8 cellular contexts compared by ENCODE assay signal in genomic region chr2:39666489-39667141, GRCh38. TPM values are rescaled to one million over a fixed set of nuclear protein-coding genes. Genes with fewer than 3 reads are reported as not detected.
A peak's percentile ranks its signal among the peaks of the same experiment; 100 is the strongest.
DNase-seq lines count a peak whose midpoint lies in the region; ATAC-seq and TF ChIP-seq lines count a peak whose summit lies in the region.

No MANE protein-coding gene starts in this region.

- TF ChIP-seq CTCF in brain microvascular endothelial cell (IDR thresholded peaks at IDR 0.05; ENCODE audit: low read depth, low read length, missing control alignments) (no peak), right lobe of liver (IDR thresholded peaks at IDR 0.05) (no peak), upper lobe of left lung (IDR thresholded peaks at IDR 0.05) (no peak)

- H3K36me3 Mint-ChIP-seq in activated naive CD4-positive, alpha-beta T cell treated with anti-CD3 and anti-CD28 coated beads for 36 hours (ENCODE audit: low read depth): no peaks in the 10 kb centered on the region
- H3K36me3 Mint-ChIP-seq in activated naive CD4-positive, alpha-beta T cell treated with anti-CD3 and anti-CD28 coated beads, Interleukin-2, amount 50 U/mL, for 72 hours: peaks cover 16 to 21% of the 10 kb centered on the region in 2 donors

- peak overlapping the region; percentile 35 for H3K4me3 ChIP-seq in brain microvascular endothelial cell (ENCODE audit: low read depth, low read length)
- H3K4me3 ChIP-seq in right lobe of liver: peak overlapping the region in 2 of 3 donors; percentile 40 to 54
- H3K4me3 ChIP-seq in upper lobe of left lung: peak overlapping the region in 3 of 4 donors; percentile 45 to 65 (median 62)

- intact Hi-C loops in activated naive CD4-positive, alpha-beta T cell treated with anti-CD3 and anti-CD28 coated beads for 36 hours (cut with micrococcal nuclease): no loop called here
- intact Hi-C loops in right lobe of liver (cut with DNase I): no loop called here

- peaks cover 13% of the 10 kb centered on the region for H3K4me1 Mint-ChIP-seq in activated naive CD4-positive, alpha-beta T cell treated with anti-CD3 and anti-CD28 coated beads for 36 hours (ENCODE audit: low read depth)

- peak overlapping the region; percentile 58 for H3K4me3 Mint-ChIP-seq in activated naive CD4-positive, alpha-beta T cell treated with anti-CD3 and anti-CD28 coated beads for 36 hours

- in situ Hi-C loops in brain microvascular endothelial cell (cut with HindIII; ENCODE audit: low pct_ligation_motif_present, low sequenced_read_pairs): no loop called here

- H3K27me3 Mint-ChIP-seq in activated naive CD4-positive, alpha-beta T cell treated with anti-CD3 and anti-CD28 coated beads for 36 hours (ENCODE audit: low read depth): peaks cover 59% of the 10 kb centered on the region

- CTCF ChIA-PET in activated naive CD4-positive, alpha-beta T cell treated with anti-CD3 and anti-CD28 coated beads for 36 hours (lab: Charles Lee): no interaction called here

- no peak for DNase-seq in activated naive CD4-positive, alpha-beta T cell treated with anti-CD3 and anti-CD28 coated beads for 36 hours
- DNase-seq in activated naive CD4-positive, alpha-beta T cell treated with anti-CD3 and anti-CD28 coated beads, Interleukin-2, amount 50 U/mL, for 72 hours (ENCODE audit: low spot score in 2 of 2): no peak
- DNase-seq in brain microvascular endothelial cell (no peak), right lobe of liver (no peak), upper lobe of left lung (no peak)

- H3K9me3 Mint-ChIP-seq in activated naive CD4-positive, alpha-beta T cell treated with anti-CD3 and anti-CD28 coated beads for 36 hours: no peaks in the 10 kb centered on the region
- no peaks in the 10 kb centered on the region for H3K9me3 Mint-ChIP-seq in activated naive CD4-positive, alpha-beta T cell treated with anti-CD3 and anti-CD28 coated beads, Interleukin-2, amount 50 U/mL, for 72 hours

- no peak for ATAC-seq in activated naive CD4-positive, alpha-beta T cell treated with anti-CD3 and anti-CD28 coated beads, Interleukin-2, amount 50 U/mL, for 72 hours
- ATAC-seq in right lobe of liver (peak in 2 of 4 donors; percentile 12 to 13), upper lobe of left lung (ENCODE audit: low FRiP score in 2 of 2) (no peak), HG03039 (IDR thresholded peaks at IDR 0.05; ENCODE audit: unreplicated experiment) (no peak), HG03025 (IDR thresholded peaks at IDR 0.05; ENCODE audit: low FRiP score, unreplicated experiment) (no peak), HG03196 (IDR thresholded peaks at IDR 0.05; ENCODE audit: unreplicated experiment) (no peak)

- H3K27ac ChIP-seq in brain microvascular endothelial cell: no peak overlapping the region
- H3K27ac ChIP-seq in right lobe of liver: no peak overlapping the region
- no peak overlapping the region for H3K27ac ChIP-seq in upper lobe of left lung

- H3K27me3 ChIP-seq in brain microvascular endothelial cell (replicated peaks) (peaks cover 19% of the 10 kb centered on the region), right lobe of liver (peaks cover 7 to 18% of the 10 kb centered on the region in 2 donors), upper lobe of left lung (peaks cover 0 to 19% (median 3%) of the 10 kb centered on the region in 4 donors)

- H3K9me3 ChIP-seq in right lobe of liver (no peaks in the 10 kb centered on the region), upper lobe of left lung (no peaks in the 10 kb centered on the region)

- TF ChIP-seq EP300 in upper lobe of left lung (IDR thresholded peaks at IDR 0.05): no peak

- no peak for TF ChIP-seq POLR2A in right lobe of liver (IDR thresholded peaks at IDR 0.05)
- TF ChIP-seq POLR2A in upper lobe of left lung (IDR thresholded peaks at IDR 0.05): no peak

- 4% methylated on average over 20 of the region's 26 CpGs for WGBS in right lobe of liver (ENCODE audit: insufficient coverage, low coverage, low lambda C conversion rate, missing lambda C conversion rate)
- 3 to 9% methylated on average over 26 of the region's 26 CpGs for WGBS in upper lobe of left lung, 2 donors

- H3K27ac Mint-ChIP-seq in activated naive CD4-positive, alpha-beta T cell treated with anti-CD3 and anti-CD28 coated beads for 36 hours: no peak overlapping the region
- no peak overlapping the region for H3K27ac Mint-ChIP-seq in activated naive CD4-positive, alpha-beta T cell treated with anti-CD3 and anti-CD28 coated beads, Interleukin-2, amount 50 U/mL, for 72 hours

- no peaks in the 10 kb centered on the region for H3K36me3 ChIP-seq in brain microvascular endothelial cell (replicated peaks)
- H3K36me3 ChIP-seq in right lobe of liver: no peaks in the 10 kb centered on the region
- H3K36me3 ChIP-seq in upper lobe of left lung: no peaks in the 10 kb centered on the region

- H3K4me1 ChIP-seq in right lobe of liver: peaks cover 0 to 11% (median 0%) of the 10 kb centered on the region in 4 donors
- H3K4me1 ChIP-seq in upper lobe of left lung: peaks cover 8 to 17% (median 10%) of the 10 kb centered on the region in 4 donors

RNA-seq across cellular contexts. Expression of gene TMEM178A, which starts 0.9 kb away (rescaled TPM):
- under 1 TPM; 0.25 to 0.55 TPM for total RNA-seq in activated naive CD4-positive, alpha-beta T cell treated with anti-CD3 and anti-CD28 coated beads for 36 hours
- under 1 TPM; 0.30 to 0.86 TPM for total RNA-seq in activated naive CD4-positive, alpha-beta T cell treated with anti-CD3 and anti-CD28 coated beads, Interleukin-2, amount 50 U/mL, for 72 hours
- total RNA-seq in right lobe of liver (1 to 10 TPM in 3 of 6 experiments, under 1 TPM in 2, not detected in 1; 0.25 to 1.7 (median 1.4) TPM), upper lobe of left lung (10 to 100 TPM in 1 of 6 donors, 1 to 10 TPM in 5; 1.7 to 10.5 (median 4.7) TPM)
